ENCODE assay signal across 25 cellular contexts in the genomic region with DNA sequence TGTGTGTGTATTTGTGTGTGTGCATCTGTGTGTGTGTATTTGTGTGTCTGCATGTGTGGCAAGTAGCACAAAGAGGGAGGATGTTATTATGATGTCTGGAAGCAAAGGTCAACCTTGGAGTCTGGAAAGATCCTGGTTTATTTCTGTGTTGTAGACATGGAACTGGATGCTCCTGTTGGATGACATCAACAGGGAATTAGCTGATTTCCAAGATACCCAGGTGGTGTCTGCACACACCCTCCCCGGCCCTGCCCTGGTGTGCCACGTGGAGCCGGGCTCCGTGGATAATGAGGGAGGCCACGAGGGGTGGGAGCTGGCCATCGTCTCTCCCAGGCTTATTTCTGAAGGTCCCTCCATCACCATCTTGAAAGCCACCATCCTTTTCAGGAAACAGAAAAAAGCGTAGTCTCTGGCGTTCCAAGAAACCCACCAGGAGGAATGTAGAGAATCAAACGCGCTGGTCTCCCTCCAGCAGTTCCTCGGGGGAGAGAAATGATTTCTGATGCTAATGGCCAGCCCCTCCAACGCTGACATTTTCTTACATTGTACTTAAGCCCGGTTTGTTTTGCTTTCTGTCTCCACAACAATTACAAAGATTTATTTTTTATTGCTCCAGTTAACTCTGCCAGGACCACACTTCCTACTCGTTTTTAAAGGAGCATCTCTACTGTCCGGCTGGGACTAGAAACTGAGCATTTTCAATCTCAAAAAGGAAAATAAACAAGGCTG.
DNase-seq lines count a peak whose midpoint lies in the region; ATAC-seq and TF ChIP-seq lines count a peak whose summit lies in the region.
"Had no signal": no experiment of that assay in that cellular context is flagged by ENCODE, and none has a peak within 500 bp of the region (broad histone marks: within the 10 kb centered on the region; RNA-seq: fewer than 3 reads in every experiment).

No MANE protein-coding gene starts in this region.

- H3K4me2 ChIP-seq in mesenchymal stem cell (ENCODE audit: low read length, poor library complexity, severe bottlenecking) (no peak overlapping the region), smooth muscle cell (no peak overlapping the region)

- peak overlapping the region; percentile 52 for H2BK15ac ChIP-seq in mesenchymal stem cell (ENCODE audit: low read depth, poor library complexity, severe bottlenecking)

- H2AK5ac ChIP-seq in mesenchymal stem cell (ENCODE audit: low read length, severe bottlenecking), result no peak overlapping the region

- H4K20me1 ChIP-seq in smooth muscle cell (ENCODE audit: low read depth), result no peaks in the 10 kb centered on the region

- H3K4me1 ChIP-seq in mesenchymal stem cell (ENCODE audit: control insufficient read depth, insufficient read depth, low read depth, low read length) (peaks cover 17% of the 10 kb centered on the region), smooth muscle cell (ENCODE audit: low read depth) (peaks cover 10% of the 10 kb centered on the region), HAP-1 (no peaks in the 10 kb centered on the region)
- H3K4me1 ChIP-seq: breast epithelium, colonic mucosa had no signal

- H2BK5ac ChIP-seq in mesenchymal stem cell (ENCODE audit: low read depth, low read length, poor library complexity, severe bottlenecking), result no peak overlapping the region

- no peak overlapping the region for H4K8ac ChIP-seq in mesenchymal stem cell (ENCODE audit: low read length)

- H2AFZ ChIP-seq in mesenchymal stem cell (ENCODE audit: low read depth, low read length) (no peak overlapping the region), smooth muscle cell (ENCODE audit: low read depth) (no peak overlapping the region)

- peak overlapping the region; percentile 49 for H3K9ac ChIP-seq in mesenchymal stem cell (ENCODE audit: low read length)
- no peak overlapping the region for H3K9ac ChIP-seq in smooth muscle cell (ENCODE audit: low read depth)

- ATAC-seq in left ventricle myocardium superior (peak; percentile 6), left cardiac atrium (no peak)
- ATAC-seq: activated T-cell treated with anti-CD3 and anti-CD28 coated beads, Interleukin-2, amount 50 U/mL, for 4 hours; stimulated activated effector memory CD8-positive, alpha-beta T cell treated with anti-CD3 and anti-CD28 coated beads, Interleukin-12 subunit alpha, Interleukin-12 subunit beta, amount 100 ng/mL, for 72 hours had no signal

- intact Hi-C loops in left ventricle myocardium superior (cut with micrococcal nuclease), result no loop called here
- intact Hi-C loops in left cardiac atrium (cut with DNase I), result no loop called here

- H3K18ac ChIP-seq in mesenchymal stem cell (ENCODE audit: low read depth in 1 of 2, low read length in 2 of 2), result peak overlapping the region; percentile 28 to 93

- in situ Hi-C loops in astrocyte of the spinal cord (cut with HindIII; ENCODE audit: low sequenced_read_pairs), result no loop called here
- in situ Hi-C loops in HAP-1 (cut with MboI; ENCODE audit: low sequenced_read_pairs), result no loop called here

- no peak overlapping the region for H2BK120ac ChIP-seq in mesenchymal stem cell (ENCODE audit: low read depth, low read length)

- no peaks in the 10 kb centered on the region for H3K36me3 ChIP-seq in mesenchymal stem cell (ENCODE audit: control insufficient read depth in 1 of 2, insufficient read depth in 2 of 2, low read depth in 1 of 2, low read length in 2 of 2)
- no peaks in the 10 kb centered on the region for H3K36me3 ChIP-seq in smooth muscle cell (ENCODE audit: low read depth)
- no peaks in the 10 kb centered on the region for H3K36me3 ChIP-seq in HAP-1 (replicated peaks)
- H3K36me3 ChIP-seq: breast epithelium, colonic mucosa, esophagus squamous epithelium, suprapubic skin had no signal

- H3K4ac ChIP-seq in mesenchymal stem cell (ENCODE audit: low read depth in 1 of 2, low read length in 2 of 2), result peak overlapping the region; percentile 49 to 64

- DNase-seq in left ventricle myocardium superior (no peak), left cardiac atrium (no peak), astrocyte of the spinal cord (ENCODE audit: low read depth, low spot score) (peak; percentile 72), mesenchymal stem cell (peak; percentile 65), smooth muscle cell (lab: John Stamatoyannopoulos, UW; ENCODE audit: unreplicated experiment) (no peak), inferior parietal cortex (ENCODE audit: extremely low spot score) (no peak), HAP-1 (ENCODE audit: low spot score in 2 of 2) (no peak)
- DNase-seq in stimulated activated CD4-positive, alpha-beta T cell treated with anti-CD3 and anti-CD28 coated beads, Interleukin-15, amount 100 ng/mL, for 24 hours, result no peak
- DNase-seq: activated CD4-positive, alpha-beta T cell treated with anti-CD3 and anti-CD28 coated beads for 4 hours; activated naive CD4-positive, alpha-beta T cell; activated T-cell treated with anti-CD3 and anti-CD28 coated beads, Interleukin-2, amount 50 U/mL, for 4 hours; colonic mucosa; esophagus squamous epithelium; glutamatergic neuron; H7; NCI-H1092; NCI-H2029; NCI-H2227 treated with DMSO at 0.1 percent for 48 hours; nephron progenitor cell; small intestine had no signal

- H3F3A ChIP-seq in smooth muscle cell (ENCODE audit: low read depth), result peaks cover 22% of the 10 kb centered on the region

- H3K14ac ChIP-seq in mesenchymal stem cell (ENCODE audit: low read length in 2 of 2), result peak overlapping the region in 1 of 2 experiments; percentile 91

- no peak for TF ChIP-seq CTCF in astrocyte of the spinal cord (IDR thresholded peaks at IDR 0.05; ENCODE audit: low read depth, low read length)
- no peak for TF ChIP-seq CTCF in smooth muscle cell (IDR thresholded peaks at IDR 0.05; ENCODE audit: borderline replicate concordance, insufficient read depth, poor library complexity, severe bottlenecking)

- H3K79me1 ChIP-seq in mesenchymal stem cell (replicated peaks; ENCODE audit: low read length, poor library complexity, severe bottlenecking), result no peaks in the 10 kb centered on the region

- H3K23ac ChIP-seq in mesenchymal stem cell (ENCODE audit: low read length in 2 of 2), result no peak overlapping the region

- peaks cover 2% of the 10 kb centered on the region for H3K9me3 ChIP-seq in mesenchymal stem cell (ENCODE audit: control insufficient read depth, low read length)
- H3K9me3 ChIP-seq in smooth muscle cell (replicated peaks; ENCODE audit: low read depth), result no peaks in the 10 kb centered on the region
- no peaks in the 10 kb centered on the region for H3K9me3 ChIP-seq in HAP-1
- H3K9me3 ChIP-seq: breast epithelium, colonic mucosa, esophagus squamous epithelium, suprapubic skin had no signal

- H3K79me2 ChIP-seq in smooth muscle cell (ENCODE audit: low read depth), result no peaks in the 10 kb centered on the region

- 42% methylated on average over 15 of the region's 15 CpGs for WGBS in mesenchymal stem cell
- WGBS in smooth muscle cell (ENCODE audit: low lambda C conversion rate), result 53% methylated on average over 15 of the region's 15 CpGs

- H3K4me3 ChIP-seq in astrocyte of the spinal cord (ENCODE audit: low read depth, low read length) (no peak overlapping the region), mesenchymal stem cell (ENCODE audit: insufficient read depth in 1 of 2, low read depth in 1 of 2, low read length in 2 of 2) (no peak overlapping the region), smooth muscle cell (no peak overlapping the region), HAP-1 (no peak overlapping the region)
- H3K4me3 ChIP-seq: breast epithelium, colonic mucosa, esophagus squamous epithelium, SK-N-MC, suprapubic skin had no signal

- no peak overlapping the region for H4K91ac ChIP-seq in mesenchymal stem cell (ENCODE audit: low read length)

- peak overlapping the region; percentile 14 to 76 for H2BK12ac ChIP-seq in mesenchymal stem cell (ENCODE audit: low read length in 2 of 2)

- H3K27me3 ChIP-seq in mesenchymal stem cell (ENCODE audit: control insufficient read depth in 1 of 2, insufficient read depth in 1 of 2, low read length in 2 of 2), result no peaks in the 10 kb centered on the region
- no peaks in the 10 kb centered on the region for H3K27me3 ChIP-seq in smooth muscle cell (ENCODE audit: low read depth)
- no peaks in the 10 kb centered on the region for H3K27me3 ChIP-seq in HAP-1 (ENCODE audit: low read depth)
- H3K27me3 ChIP-seq: colonic mucosa had no signal

- H3K27ac ChIP-seq in mesenchymal stem cell (ENCODE audit: low read length, poor library complexity, severe bottlenecking) (no peak overlapping the region), smooth muscle cell (ENCODE audit: low read depth) (peak overlapping the region; percentile 17)
- H3K27ac ChIP-seq: breast epithelium, C4-2B, colonic mucosa, SK-N-MC, suprapubic skin had no signal

Comparison
In these comparisons a context has a peak if more than half of its experiments do, and no peak if none do; other contexts are left out.
1. DNase-seq: peak in astrocyte of the spinal cord (single experiment) and mesenchymal stem cell (single experiment); none in left ventricle myocardium superior (single experiment), left cardiac atrium (single experiment), smooth muscle cell (single experiment), stimulated activated CD4-positive, alpha-beta T cell treated with anti-CD3 and anti-CD28 coated beads, Interleukin-15, amount 100 ng/mL, for 24 hours (single experiment), inferior parietal cortex (single experiment) and HAP-1 (0 of 2).